In the genomic region with DNA sequence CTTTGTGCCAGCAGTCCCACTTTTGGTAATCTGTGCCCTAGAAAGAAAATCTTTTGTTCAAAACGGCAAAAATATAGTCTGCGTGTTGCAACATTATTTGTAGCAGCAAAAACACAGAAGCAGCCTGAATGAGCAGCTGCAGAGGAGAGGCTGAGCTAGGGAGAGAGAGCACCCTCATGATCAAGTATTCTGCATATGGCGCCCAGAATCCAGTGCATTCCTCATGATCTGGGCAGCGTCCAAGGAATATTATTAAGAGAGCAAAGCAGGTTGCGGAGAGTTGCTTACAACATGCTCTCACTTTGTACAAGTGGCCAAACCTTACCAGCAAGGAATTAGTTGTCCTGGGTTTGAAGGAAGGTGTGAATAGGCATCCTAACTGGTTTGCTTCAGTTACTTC, we compare ENCODE assay signal across 1 cellular context.
TF ChIP-seq lines count a peak whose summit lies in the region.

No MANE protein-coding gene starts in this region.

TF ChIP-seq in GM23338, 12 proteins besides CTCF, POLR2A, EP300 and RAD21 (continued from another document):
- TF ChIP-seq NANOG (IDR thresholded peaks at IDR 0.05; ENCODE audit: borderline replicate concordance) = no peak
- TF ChIP-seq POLR2AphosphoS5 (IDR thresholded peaks at IDR 0.05; ENCODE audit: low read depth) = no peak
- TF ChIP-seq, protein P1, sequence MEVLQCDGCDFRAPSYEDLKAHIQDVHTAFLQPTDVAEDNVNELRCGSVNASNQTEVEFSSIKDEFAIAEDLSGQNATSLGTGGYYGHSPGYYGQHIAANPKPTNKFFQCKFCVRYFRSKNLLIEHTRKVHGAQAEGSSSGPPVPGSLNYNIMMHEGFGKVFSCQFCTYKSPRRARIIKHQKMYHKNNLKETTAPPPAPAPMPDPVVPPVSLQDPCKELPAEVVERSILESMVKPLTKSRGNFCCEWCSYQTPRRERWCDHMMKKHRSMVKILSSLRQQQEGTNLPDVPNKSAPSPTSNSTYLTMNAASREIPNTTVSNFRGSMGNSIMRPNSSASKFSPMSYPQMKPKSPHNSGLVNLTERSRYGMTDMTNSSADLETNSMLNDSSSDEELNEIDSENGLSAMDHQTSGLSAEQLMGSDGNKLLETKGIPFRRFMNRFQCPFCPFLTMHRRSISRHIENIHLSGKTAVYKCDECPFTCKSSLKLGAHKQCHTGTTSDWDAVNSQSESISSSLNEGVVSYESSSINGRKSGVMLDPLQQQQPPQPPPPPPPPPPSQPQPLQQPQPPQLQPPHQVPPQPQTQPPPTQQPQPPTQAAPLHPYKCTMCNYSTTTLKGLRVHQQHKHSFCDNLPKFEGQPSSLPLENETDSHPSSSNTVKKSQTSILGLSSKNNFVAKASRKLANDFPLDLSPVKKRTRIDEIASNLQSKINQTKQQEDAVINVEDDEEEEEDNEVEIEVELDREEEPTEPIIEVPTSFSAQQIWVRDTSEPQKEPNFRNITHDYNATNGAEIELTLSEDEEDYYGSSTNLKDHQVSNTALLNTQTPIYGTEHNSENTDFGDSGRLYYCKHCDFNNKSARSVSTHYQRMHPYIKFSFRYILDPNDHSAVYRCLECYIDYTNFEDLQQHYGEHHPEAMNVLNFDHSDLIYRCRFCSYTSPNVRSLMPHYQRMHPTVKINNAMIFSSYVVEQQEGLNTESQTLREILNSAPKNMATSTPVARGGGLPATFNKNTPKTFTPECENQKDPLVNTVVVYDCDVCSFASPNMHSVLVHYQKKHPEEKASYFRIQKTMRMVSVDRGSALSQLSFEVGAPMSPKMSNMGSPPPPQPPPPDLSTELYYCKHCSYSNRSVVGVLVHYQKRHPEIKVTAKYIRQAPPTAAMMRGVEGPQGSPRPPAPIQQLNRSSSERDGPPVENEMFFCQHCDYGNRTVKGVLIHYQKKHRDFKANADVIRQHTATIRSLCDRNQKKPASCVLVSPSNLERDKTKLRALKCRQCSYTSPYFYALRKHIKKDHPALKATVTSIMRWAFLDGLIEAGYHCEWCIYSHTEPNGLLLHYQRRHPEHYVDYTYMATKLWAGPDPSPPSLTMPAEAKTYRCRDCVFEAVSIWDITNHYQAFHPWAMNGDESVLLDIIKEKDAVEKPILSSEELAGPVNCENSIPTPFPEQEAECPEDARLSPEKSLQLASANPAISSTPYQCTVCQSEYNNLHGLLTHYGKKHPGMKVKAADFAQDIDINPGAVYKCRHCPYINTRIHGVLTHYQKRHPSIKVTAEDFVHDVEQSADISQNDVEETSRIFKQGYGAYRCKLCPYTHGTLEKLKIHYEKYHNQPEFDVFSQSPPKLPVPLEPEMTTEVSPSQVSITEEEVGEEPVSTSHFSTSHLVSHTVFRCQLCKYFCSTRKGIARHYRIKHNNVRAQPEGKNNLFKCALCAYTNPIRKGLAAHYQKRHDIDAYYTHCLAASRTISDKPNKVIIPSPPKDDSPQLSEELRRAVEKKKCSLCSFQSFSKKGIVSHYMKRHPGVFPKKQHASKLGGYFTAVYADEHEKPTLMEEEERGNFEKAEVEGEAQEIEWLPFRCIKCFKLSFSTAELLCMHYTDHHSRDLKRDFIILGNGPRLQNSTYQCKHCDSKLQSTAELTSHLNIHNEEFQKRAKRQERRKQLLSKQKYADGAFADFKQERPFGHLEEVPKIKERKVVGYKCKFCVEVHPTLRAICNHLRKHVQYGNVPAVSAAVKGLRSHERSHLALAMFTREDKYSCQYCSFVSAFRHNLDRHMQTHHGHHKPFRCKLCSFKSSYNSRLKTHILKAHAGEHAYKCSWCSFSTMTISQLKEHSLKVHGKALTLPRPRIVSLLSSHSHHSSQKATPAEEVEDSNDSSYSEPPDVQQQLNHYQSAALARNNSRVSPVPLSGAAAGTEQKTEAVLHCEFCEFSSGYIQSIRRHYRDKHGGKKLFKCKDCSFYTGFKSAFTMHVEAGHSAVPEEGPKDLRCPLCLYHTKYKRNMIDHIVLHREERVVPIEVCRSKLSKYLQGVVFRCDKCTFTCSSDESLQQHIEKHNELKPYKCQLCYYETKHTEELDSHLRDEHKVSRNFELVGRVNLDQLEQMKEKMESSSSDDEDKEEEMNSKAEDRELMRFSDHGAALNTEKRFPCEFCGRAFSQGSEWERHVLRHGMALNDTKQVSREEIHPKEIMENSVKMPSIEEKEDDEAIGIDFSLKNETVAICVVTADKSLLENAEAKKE (CRISPR knock-in tag; IDR thresholded peaks at IDR 0.05) = no peak
- no peak for TF ChIP-seq STAT1 (IDR thresholded peaks at IDR 0.05; ENCODE audit: unreplicated experiment)
- no peak for TF ChIP-seq EZH2 (IDR thresholded peaks at IDR 0.05; ENCODE audit: low read depth, unreplicated experiment)
- TF ChIP-seq ZNF114 (CRISPR knock-in tag; IDR thresholded peaks at IDR 0.05) = no peak
- no peak for TF ChIP-seq CREB1 (CRISPR knock-in tag; IDR thresholded peaks at IDR 0.05; ENCODE audit: low read depth)
- no peak for TF ChIP-seq ZNF331 (CRISPR knock-in tag; IDR thresholded peaks at IDR 0.05; ENCODE audit: low read depth)
- no peak for TF ChIP-seq JUNB (IDR thresholded peaks at IDR 0.05; ENCODE audit: unreplicated experiment)
- TF ChIP-seq, protein P2, sequence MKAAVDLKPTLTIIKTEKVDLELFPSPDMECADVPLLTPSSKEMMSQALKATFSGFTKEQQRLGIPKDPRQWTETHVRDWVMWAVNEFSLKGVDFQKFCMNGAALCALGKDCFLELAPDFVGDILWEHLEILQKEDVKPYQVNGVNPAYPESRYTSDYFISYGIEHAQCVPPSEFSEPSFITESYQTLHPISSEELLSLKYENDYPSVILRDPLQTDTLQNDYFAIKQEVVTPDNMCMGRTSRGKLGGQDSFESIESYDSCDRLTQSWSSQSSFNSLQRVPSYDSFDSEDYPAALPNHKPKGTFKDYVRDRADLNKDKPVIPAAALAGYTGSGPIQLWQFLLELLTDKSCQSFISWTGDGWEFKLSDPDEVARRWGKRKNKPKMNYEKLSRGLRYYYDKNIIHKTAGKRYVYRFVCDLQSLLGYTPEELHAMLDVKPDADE (IDR thresholded peaks at IDR 0.05) = no peak
TF ChIP-seq in GM23338: peak in this region for 0.
